Comparison of ENCODE assay signal across 9 cellular contexts in the genomic region with DNA sequence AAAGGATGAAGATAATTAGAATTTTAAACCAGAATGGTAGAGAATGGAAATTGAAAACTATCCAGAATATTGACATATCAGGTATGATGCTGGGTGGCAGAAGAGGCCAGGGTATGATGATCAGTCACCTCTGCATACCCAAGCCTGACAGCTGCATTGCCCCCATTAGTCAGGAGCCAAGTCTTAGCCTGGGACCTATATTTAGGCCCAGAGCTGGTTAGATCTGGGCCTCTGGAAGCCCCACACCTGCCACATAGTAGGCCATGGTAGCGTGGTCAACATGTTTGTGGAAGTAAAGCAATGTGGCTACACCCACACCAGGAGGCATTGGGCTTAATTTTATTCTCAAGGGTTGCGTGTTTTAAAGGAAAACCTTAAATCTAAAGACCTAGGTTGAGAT. TPM values are rescaled to one million over a fixed set of nuclear protein-coding genes. Genes with fewer than 3 reads are reported as not detected.
"Had no signal": no experiment of that assay in that cellular context is flagged by ENCODE, and none has a peak within 500 bp of the region (broad histone marks: within the 10 kb centered on the region; RNA-seq: fewer than 3 reads in every experiment).

No MANE protein-coding gene starts in this region.

- DNase-seq: H7, HFFc6, KBM-7 had no signal

- H3K9me3 Mint-ChIP-seq: GM23338, HFFc6, IgD-negative memory B cell had no signal

- H3K27me3 Mint-ChIP-seq: IgD-negative memory B cell had no signal

- H3K4me3 ChIP-seq: GM23338, HAP-1 had no signal

- H3K27ac Mint-ChIP-seq: GM23338, HFFc6, IgD-negative memory B cell had no signal

- H3K9me3 ChIP-seq: HAP-1 had no signal

- H3K9ac ChIP-seq: KMS-11 had no signal

- H3K27ac ChIP-seq: KMS-11 had no signal

- H3K4me3 Mint-ChIP-seq: GM23338, HFFc6, IgD-negative memory B cell had no signal

- H3K4me2 ChIP-seq: GM23338, KMS-11 had no signal

- H3K36me3 ChIP-seq: HAP-1 had no signal

- H3K4me1 ChIP-seq: HAP-1 had no signal

- ATAC-seq: GM23338, HCT116, HepG2 had no signal

- FAIRE-seq: HepG2 had no signal

- H2AFZ ChIP-seq: GM23338 had no signal

RNA-seq across cellular contexts. Expression of a gene that starts 32.1 kb away (rescaled TPM):
- total RNA-seq: HepG2 had no signal
- polyA plus RNA-seq: HepG2 had no signal
